ENCODE assay signal across 1 cellular context in the genomic region with DNA sequence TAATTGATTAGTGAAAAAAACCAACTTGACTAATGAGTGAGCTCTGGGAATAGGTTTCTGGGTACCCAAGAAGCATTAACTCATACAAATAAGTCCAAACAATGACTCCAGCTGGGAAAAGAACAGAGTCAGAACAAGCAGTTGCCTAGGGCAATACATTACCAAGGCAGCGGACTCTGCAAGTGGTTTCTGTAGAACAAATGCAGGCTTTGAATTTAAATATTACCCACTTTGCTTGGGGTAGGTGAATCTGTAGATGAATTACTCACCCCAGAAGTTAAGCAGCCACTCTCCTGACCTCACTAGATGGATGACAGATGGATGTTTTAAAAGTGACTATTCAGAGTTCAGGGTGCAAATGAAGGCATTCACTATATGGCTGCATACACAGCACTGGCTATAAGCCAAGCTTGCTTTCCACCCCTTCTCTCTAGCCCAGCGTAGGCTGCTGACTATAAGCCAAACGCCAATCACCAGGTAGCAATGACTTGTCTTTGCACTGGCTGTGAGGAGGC.
TF ChIP-seq lines count a peak whose summit lies in the region.

No MANE protein-coding gene starts in this region.

TF ChIP-seq in K562, 482 proteins besides CTCF, POLR2A, EP300 and RAD21 (continued from another document and continues in another):
- TF ChIP-seq PML (IDR thresholded peaks at IDR 0.05; ENCODE audit: low read length) = no peak
- TF ChIP-seq MNT (conservative IDR thresholded peaks at IDR 0.05) = no peak
- TF ChIP-seq, protein P1, sequence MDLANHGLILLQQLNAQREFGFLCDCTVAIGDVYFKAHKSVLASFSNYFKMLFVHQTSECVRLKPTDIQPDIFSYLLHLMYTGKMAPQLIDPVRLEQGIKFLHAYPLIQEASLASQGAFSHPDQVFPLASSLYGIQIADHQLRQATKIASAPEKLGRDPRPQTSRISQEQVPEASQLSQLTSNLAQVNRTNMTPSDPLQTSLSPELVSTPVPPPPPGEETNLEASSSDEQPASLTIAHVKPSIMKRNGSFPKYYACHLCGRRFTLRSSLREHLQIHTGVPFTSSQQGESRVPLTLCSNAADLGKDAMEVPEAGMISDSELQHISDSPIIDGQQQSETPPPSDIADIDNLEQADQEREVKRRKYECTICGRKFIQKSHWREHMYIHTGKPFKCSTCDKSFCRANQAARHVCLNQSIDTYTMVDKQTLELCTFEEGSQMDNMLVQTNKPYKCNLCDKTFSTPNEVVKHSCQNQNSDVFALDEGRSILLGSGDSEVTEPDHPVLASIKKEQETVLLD (IDR thresholded peaks at IDR 0.05) = no peak
- no peak for TF ChIP-seq GATAD2A (IDR thresholded peaks at IDR 0.05)
- TF ChIP-seq, protein P2, sequence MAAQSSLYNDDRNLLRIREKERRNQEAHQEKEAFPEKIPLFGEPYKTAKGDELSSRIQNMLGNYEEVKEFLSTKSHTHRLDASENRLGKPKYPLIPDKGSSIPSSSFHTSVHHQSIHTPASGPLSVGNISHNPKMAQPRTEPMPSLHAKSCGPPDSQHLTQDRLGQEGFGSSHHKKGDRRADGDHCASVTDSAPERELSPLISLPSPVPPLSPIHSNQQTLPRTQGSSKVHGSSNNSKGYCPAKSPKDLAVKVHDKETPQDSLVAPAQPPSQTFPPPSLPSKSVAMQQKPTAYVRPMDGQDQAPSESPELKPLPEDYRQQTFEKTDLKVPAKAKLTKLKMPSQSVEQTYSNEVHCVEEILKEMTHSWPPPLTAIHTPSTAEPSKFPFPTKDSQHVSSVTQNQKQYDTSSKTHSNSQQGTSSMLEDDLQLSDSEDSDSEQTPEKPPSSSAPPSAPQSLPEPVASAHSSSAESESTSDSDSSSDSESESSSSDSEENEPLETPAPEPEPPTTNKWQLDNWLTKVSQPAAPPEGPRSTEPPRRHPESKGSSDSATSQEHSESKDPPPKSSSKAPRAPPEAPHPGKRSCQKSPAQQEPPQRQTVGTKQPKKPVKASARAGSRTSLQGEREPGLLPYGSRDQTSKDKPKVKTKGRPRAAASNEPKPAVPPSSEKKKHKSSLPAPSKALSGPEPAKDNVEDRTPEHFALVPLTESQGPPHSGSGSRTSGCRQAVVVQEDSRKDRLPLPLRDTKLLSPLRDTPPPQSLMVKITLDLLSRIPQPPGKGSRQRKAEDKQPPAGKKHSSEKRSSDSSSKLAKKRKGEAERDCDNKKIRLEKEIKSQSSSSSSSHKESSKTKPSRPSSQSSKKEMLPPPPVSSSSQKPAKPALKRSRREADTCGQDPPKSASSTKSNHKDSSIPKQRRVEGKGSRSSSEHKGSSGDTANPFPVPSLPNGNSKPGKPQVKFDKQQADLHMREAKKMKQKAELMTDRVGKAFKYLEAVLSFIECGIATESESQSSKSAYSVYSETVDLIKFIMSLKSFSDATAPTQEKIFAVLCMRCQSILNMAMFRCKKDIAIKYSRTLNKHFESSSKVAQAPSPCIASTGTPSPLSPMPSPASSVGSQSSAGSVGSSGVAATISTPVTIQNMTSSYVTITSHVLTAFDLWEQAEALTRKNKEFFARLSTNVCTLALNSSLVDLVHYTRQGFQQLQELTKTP (IDR thresholded peaks at IDR 0.05; ENCODE audit: low read depth in 1 of 2, partially characterized antibody in 2 of 2) = no peak
- TF ChIP-seq TGIF2 (CRISPR knock-in tag; IDR thresholded peaks at IDR 0.05) = no peak
- TF ChIP-seq NCOA4 (IDR thresholded peaks at IDR 0.05; ENCODE audit: partially characterized antibody) = no peak
- TF ChIP-seq XRCC4 (IDR thresholded peaks at IDR 0.05; ENCODE audit: extremely low read depth, insufficient read depth, insufficient read length) = no peak
- no peak for TF ChIP-seq ZNF143 (CRISPR knock-in tag; IDR thresholded peaks at IDR 0.05)
- TF ChIP-seq IRF1 (CRISPR knock-in tag; IDR thresholded peaks at IDR 0.05; ENCODE audit: borderline replicate concordance) = no peak
- TF ChIP-seq RHOXF2B (CRISPR knock-in tag; conservative IDR thresholded peaks at IDR 0.05) = no peak
- peak; percentile 44 for TF ChIP-seq RFX1 (IDR thresholded peaks at IDR 0.05)
- TF ChIP-seq MBD2 (IDR thresholded peaks at IDR 0.05; ENCODE audit: borderline replicate concordance, low read depth) = no peak
- no peak for TF ChIP-seq CBX1 (IDR thresholded peaks at IDR 0.05; ENCODE audit: low read depth)
- no peak for TF ChIP-seq SMARCB1 (IDR thresholded peaks at IDR 0.05; ENCODE audit: insufficient read length, low read depth)
- TF ChIP-seq, protein P3, sequence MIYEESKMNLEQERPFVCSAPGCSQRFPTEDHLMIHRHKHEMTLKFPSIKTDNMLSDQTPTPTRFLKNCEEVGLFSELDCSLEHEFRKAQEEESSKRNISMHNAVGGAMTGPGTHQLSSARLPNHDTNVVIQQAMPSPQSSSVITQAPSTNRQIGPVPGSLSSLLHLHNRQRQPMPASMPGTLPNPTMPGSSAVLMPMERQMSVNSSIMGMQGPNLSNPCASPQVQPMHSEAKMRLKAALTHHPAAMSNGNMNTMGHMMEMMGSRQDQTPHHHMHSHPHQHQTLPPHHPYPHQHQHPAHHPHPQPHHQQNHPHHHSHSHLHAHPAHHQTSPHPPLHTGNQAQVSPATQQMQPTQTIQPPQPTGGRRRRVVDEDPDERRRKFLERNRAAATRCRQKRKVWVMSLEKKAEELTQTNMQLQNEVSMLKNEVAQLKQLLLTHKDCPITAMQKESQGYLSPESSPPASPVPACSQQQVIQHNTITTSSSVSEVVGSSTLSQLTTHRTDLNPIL (CRISPR knock-in tag; IDR thresholded peaks at IDR 0.05) = no peak
- no peak for TF ChIP-seq ZNF76 (CRISPR knock-in tag; IDR thresholded peaks at IDR 0.05; ENCODE audit: borderline replicate concordance)
- no peak for TF ChIP-seq SRF (CRISPR knock-in tag; IDR thresholded peaks at IDR 0.05)
- no peak for TF ChIP-seq UBTF (IDR thresholded peaks at IDR 0.05; ENCODE audit: borderline replicate concordance in 1 of 2, low read depth in 2 of 2, low read length in 2 of 2)
- TF ChIP-seq, protein P4, sequence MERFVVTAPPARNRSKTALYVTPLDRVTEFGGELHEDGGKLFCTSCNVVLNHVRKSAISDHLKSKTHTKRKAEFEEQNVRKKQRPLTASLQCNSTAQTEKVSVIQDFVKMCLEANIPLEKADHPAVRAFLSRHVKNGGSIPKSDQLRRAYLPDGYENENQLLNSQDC (CRISPR knock-in tag; IDR thresholded peaks at IDR 0.05) = no peak
- no peak for TF ChIP-seq ETS1 (conservative IDR thresholded peaks at IDR 0.05; ENCODE audit: control insufficient read depth, low read depth, low read length)
- TF ChIP-seq, protein P5, sequence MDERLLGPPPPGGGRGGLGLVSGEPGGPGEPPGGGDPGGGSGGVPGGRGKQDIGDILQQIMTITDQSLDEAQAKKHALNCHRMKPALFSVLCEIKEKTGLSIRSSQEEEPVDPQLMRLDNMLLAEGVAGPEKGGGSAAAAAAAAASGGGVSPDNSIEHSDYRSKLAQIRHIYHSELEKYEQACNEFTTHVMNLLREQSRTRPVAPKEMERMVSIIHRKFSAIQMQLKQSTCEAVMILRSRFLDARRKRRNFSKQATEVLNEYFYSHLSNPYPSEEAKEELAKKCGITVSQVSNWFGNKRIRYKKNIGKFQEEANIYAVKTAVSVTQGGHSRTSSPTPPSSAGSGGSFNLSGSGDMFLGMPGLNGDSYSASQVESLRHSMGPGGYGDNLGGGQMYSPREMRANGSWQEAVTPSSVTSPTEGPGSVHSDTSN (CRISPR knock-in tag; IDR thresholded peaks at IDR 0.05; ENCODE audit: low read depth) = no peak
- TF ChIP-seq, protein P5 (tag; conservative IDR thresholded peaks at IDR 0.05; ENCODE audit: low read depth) = peak; percentile 52
- TF ChIP-seq ZNF133 (CRISPR knock-in tag; IDR thresholded peaks at IDR 0.05) = no peak
- TF ChIP-seq MAFK (IDR thresholded peaks at IDR 0.05; ENCODE audit: low read length) = no peak
- TF ChIP-seq E4F1 (CRISPR knock-in tag; IDR thresholded peaks at IDR 0.05; ENCODE audit: borderline replicate concordance) = no peak
- TF ChIP-seq, protein P6, sequence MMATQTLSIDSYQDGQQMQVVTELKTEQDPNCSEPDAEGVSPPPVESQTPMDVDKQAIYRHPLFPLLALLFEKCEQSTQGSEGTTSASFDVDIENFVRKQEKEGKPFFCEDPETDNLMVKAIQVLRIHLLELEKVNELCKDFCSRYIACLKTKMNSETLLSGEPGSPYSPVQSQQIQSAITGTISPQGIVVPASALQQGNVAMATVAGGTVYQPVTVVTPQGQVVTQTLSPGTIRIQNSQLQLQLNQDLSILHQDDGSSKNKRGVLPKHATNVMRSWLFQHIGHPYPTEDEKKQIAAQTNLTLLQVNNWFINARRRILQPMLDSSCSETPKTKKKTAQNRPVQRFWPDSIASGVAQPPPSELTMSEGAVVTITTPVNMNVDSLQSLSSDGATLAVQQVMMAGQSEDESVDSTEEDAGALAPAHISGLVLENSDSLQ (IDR thresholded peaks at IDR 0.05) = peak; percentile 76
- TF ChIP-seq MEIS2 (IDR thresholded peaks at IDR 0.05; ENCODE audit: partially characterized antibody) = peak; percentile 60
- TF ChIP-seq, protein P7, sequence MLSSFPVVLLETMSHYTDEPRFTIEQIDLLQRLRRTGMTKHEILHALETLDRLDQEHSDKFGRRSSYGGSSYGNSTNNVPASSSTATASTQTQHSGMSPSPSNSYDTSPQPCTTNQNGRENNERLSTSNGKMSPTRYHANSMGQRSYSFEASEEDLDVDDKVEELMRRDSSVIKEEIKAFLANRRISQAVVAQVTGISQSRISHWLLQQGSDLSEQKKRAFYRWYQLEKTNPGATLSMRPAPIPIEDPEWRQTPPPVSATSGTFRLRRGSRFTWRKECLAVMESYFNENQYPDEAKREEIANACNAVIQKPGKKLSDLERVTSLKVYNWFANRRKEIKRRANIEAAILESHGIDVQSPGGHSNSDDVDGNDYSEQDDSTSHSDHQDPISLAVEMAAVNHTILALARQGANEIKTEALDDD (IDR thresholded peaks at IDR 0.05) = peak; percentile 70; the same call in 1 of the 2 replicates
- TF ChIP-seq PHF21A (IDR thresholded peaks at IDR 0.05; ENCODE audit: borderline replicate concordance, low read depth) = no peak
- TF ChIP-seq KAT8 (IDR thresholded peaks at IDR 0.05; ENCODE audit: low read depth) = no peak
- 0 out of 2 replicates have a peak, but pooled peaks have one; percentile 9 for TF ChIP-seq ATF7 (IDR thresholded peaks at IDR 0.05)
